Comparison of ENCODE assay signal across 6 cellular contexts in the genomic region with DNA sequence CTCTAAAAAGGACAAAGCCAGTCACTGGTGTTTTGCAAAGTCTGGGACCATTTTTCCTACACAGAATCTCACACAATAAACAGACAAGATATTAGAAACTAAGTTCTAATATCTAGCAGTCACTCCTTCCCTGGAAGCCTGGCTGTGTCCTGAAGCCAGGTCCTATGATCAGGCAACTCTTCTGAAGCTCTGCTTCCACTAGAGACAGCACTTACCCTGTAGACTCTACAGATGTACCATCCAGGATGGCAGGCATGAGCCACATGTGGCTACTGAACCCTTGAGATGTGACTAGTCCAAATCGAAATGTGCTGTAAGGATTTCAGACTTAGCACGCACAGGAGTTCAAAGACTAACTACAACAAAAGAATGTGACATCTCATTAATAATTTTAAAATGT.
DNase-seq lines count a peak whose midpoint lies in the region; ATAC-seq, FAIRE-seq and TF ChIP-seq lines count a peak whose summit lies in the region.
"Not testable (repeated sequence)": the region's sequence is repeated elsewhere in the genome, so short reads cannot be mapped to it uniquely, and the experiment has no call there.

No MANE protein-coding gene starts in this region.

- TF ChIP-seq POLR2A in K562 (conservative IDR thresholded peaks at IDR 0.05); gastrocnemius medialis (IDR thresholded peaks at IDR 0.05): not testable (repeated sequence)

- WGBS in K562 (ENCODE audit: insufficient coverage, low coverage, missing lambda C conversion rate), result no CpG with 5 or more reads among the region's 2 CpGs
- no CpG with 5 or more reads among the region's 2 CpGs for WGBS in heart right ventricle, 2 donors
- no CpG with 5 or more reads among the region's 2 CpGs for WGBS in right cardiac atrium
- WGBS in psoas muscle, 3 donors, result no CpG with 5 or more reads among the region's 2 CpGs

- not testable (repeated sequence) for H3K4me2 ChIP-seq in K562 (ENCODE audit: insufficient read depth, low read length)

- H3K4me3 ChIP-seq in K562; heart right ventricle; right cardiac atrium (ENCODE audit: low read length); psoas muscle; gastrocnemius medialis: not testable (repeated sequence)

- not testable (repeated sequence) for DNase-seq in K562 (ENCODE audit: extremely low read depth in 1 of 4, low spot score in 3 of 4); Right ventricle myocardium superior; heart right ventricle; right cardiac atrium; psoas muscle; gastrocnemius medialis

- not testable (repeated sequence) for H4K20me1 ChIP-seq in K562 (replicated peaks; ENCODE audit: control insufficient read depth, insufficient read depth, low read length)

- ATAC-seq in K562 (peak; percentile 42; the same call in 2 of the 3 replicates), Right ventricle myocardium superior (ENCODE audit: poor library complexity) (peak; percentile 63), heart right ventricle (peak in 7 of 8 donors; percentile 36 to 62 (median 48)), right cardiac atrium (peak; percentile 19 to 23), psoas muscle (peak; percentile 55 to 75 (median 73)), gastrocnemius medialis (peak; percentile 64 to 70)

- H3K9me1 ChIP-seq in K562 (ENCODE audit: control insufficient read depth, insufficient read depth, low read length), result not testable (repeated sequence)

- not testable (repeated sequence) for H3K9ac ChIP-seq in K562 (ENCODE audit: insufficient read depth in 1 of 2, low read depth in 2 of 2, low read length in 2 of 2)

- POLR2A ChIA-PET in K562 (lab: Yijun Ruan, JAX), result not testable (repeated sequence)

- intact Hi-C loops in K562 (cut with micrococcal nuclease); Right ventricle myocardium superior (cut with DNase I); heart right ventricle (cut with DNase I); right cardiac atrium (cut with DNase I); psoas muscle (cut with DNase I); gastrocnemius medialis (cut with DNase I; ENCODE audit: low total_unique reads): not testable (repeated sequence)

- FAIRE-seq in K562 (lab: Jason Lieb, UNC), result not testable (repeated sequence)

- TF ChIP-seq CTCF in K562 (IDR thresholded peaks at IDR 0.05 in 2 of 3, conservative IDR thresholded peaks at IDR 0.05 in 1 of 3; ENCODE audit: insufficient read depth in 2 of 3, low read depth in 1 of 3, low read length in 3 of 3); heart right ventricle (IDR thresholded peaks at IDR 0.05); psoas muscle (IDR thresholded peaks at IDR 0.05); gastrocnemius medialis (IDR thresholded peaks at IDR 0.05 in 4 of 5, conservative IDR thresholded peaks at IDR 0.05 in 1 of 5): not testable (repeated sequence)

- not testable (repeated sequence) for TF ChIP-seq EP300 in K562 (IDR thresholded peaks at IDR 0.05; ENCODE audit: low read length)

- not testable (repeated sequence) for H3K4me1 ChIP-seq in K562 (replicated peaks in 1 of 2; ENCODE audit: control insufficient read depth in 2 of 2, insufficient read depth in 2 of 2, low read length in 2 of 2); heart right ventricle; right cardiac atrium (ENCODE audit: control insufficient read depth, insufficient read depth, low read length); psoas muscle; gastrocnemius medialis

- not testable (repeated sequence) for H2AFZ ChIP-seq in K562 (ENCODE audit: low read depth, low read length)

- H3K36me3 ChIP-seq in K562 (ENCODE audit: control insufficient read depth, insufficient read depth, low read length); heart right ventricle; psoas muscle (ENCODE audit: insufficient read depth in 1 of 2, low read depth in 1 of 2); gastrocnemius medialis: not testable (repeated sequence)

- BruUV-seq in K562 (replicated peaks; lab: Mats Ljungman, UMichigan), result not testable (repeated sequence)

- in situ Hi-C loops in K562 (cut with MboI), result loop anchor here (25.0 kb wide), 1 partner anchor 301 kb away; no protein-coding TSS in a partner anchor
- in situ Hi-C loops in gastrocnemius medialis (cut with MboI; ENCODE audit: low sequenced_read_pairs in 4 of 4), result not testable (repeated sequence)

- peaks cover 10% of the 10 kb centered on the region for H3K79me2 ChIP-seq in K562 (ENCODE audit: control insufficient read depth, insufficient read depth, low read length)

- CTCF ChIA-PET in K562 (lab: Yijun Ruan, JAX; ENCODE audit: low intra/inter-chr PET ratio), result not testable (repeated sequence)

- H3K27ac ChIP-seq in K562 (ENCODE audit: extremely low read depth, low read depth, low read length); heart right ventricle; right cardiac atrium (ENCODE audit: low read length); psoas muscle; gastrocnemius medialis: not testable (repeated sequence)

- not testable (repeated sequence) for H3K27me3 ChIP-seq in K562 (ENCODE audit: control insufficient read depth in 2 of 2, insufficient read depth in 2 of 2, low read length in 2 of 2); heart right ventricle; right cardiac atrium (ENCODE audit: control insufficient read depth, insufficient read depth); psoas muscle (ENCODE audit: insufficient read depth in 3 of 3, low read length in 2 of 3); gastrocnemius medialis

- H3K9me3 ChIP-seq in K562 (replicated peaks; ENCODE audit: control insufficient read depth, insufficient read depth, low read depth, low read length); heart right ventricle; right cardiac atrium (ENCODE audit: control insufficient read depth, low read length); psoas muscle; gastrocnemius medialis: not testable (repeated sequence)

- TF ChIP-seq RAD21 in K562 (CRISPR knock-in tag; conservative IDR thresholded peaks at IDR 0.05 in 1 of 2, IDR thresholded peaks at IDR 0.05 in 1 of 2), result not testable (repeated sequence)

Comparison
In these comparisons a context has a peak if more than half of its experiments do, and no peak if none do; other contexts are left out.
1. ATAC-seq: peak in every context shown above with its lines; median percentile 73 in psoas muscle; 67 in gastrocnemius medialis; 63 in Right ventricle myocardium superior; 48 in heart right ventricle; 42 in K562; 21 in right cardiac atrium.